In genomic region chrX:39855748-39856129, GRCh38 we compare ENCODE assay signal across 8 cellular contexts.
DNase-seq lines count a peak whose midpoint lies in the region; ATAC-seq and TF ChIP-seq lines count a peak whose summit lies in the region.

No MANE protein-coding gene starts in this region.

- no peak overlapping the region for H2AFZ ChIP-seq in hepatocyte

- no peaks in the 10 kb centered on the region for H4K20me1 ChIP-seq in hepatocyte (ENCODE audit: insufficient read depth, poor library complexity, severe bottlenecking)

- no peaks in the 10 kb centered on the region for H3K4me1 ChIP-seq in hepatocyte (ENCODE audit: insufficient read depth)

- H3K36me3 ChIP-seq in hepatocyte (replicated peaks; ENCODE audit: insufficient read depth, low read depth), result no peaks in the 10 kb centered on the region

- TF ChIP-seq CTCF in hepatocyte (IDR thresholded peaks at IDR 0.05; ENCODE audit: poor library complexity), result no peak

- ATAC-seq in GM18909 (IDR thresholded peaks at IDR 0.05; ENCODE audit: poor library complexity, unreplicated experiment), result peak; percentile 63
- ATAC-seq in HG03280 (IDR thresholded peaks at IDR 0.05; ENCODE audit: unreplicated experiment), result peak; percentile 52

- no peak overlapping the region for H3K27ac ChIP-seq in hepatocyte

- WGBS in hepatocyte (ENCODE audit: low lambda C conversion rate, missing lambda C conversion rate), result 68% methylated on average over 10 of the region's 10 CpGs

- no peaks in the 10 kb centered on the region for H3K9me2 ChIP-seq in hepatocyte (replicated peaks; ENCODE audit: insufficient read depth)

- peak; percentile 73 for DNase-seq in A172 (ENCODE audit: low spot score)
- peak; percentile 24 for DNase-seq in NCI-H774 (lab: John Stamatoyannopoulos, UW)
- DNase-seq in activated CD8-positive, alpha-beta memory T cell treated with anti-CD3 and anti-CD28 coated beads, Interleukin-2, amount 50 U/mL, for 4 hours, result peak; percentile 80
- peak; percentile 63 for DNase-seq in hepatocyte (ENCODE audit: low spot score)
- DNase-seq in stimulated activated CD8-positive, alpha-beta memory T cell treated with anti-CD3 and anti-CD28 coated beads, Interleukin-2, amount 100 ng/mL, for 48 hours (ENCODE audit: low read depth in 2 of 2), result peak; percentile 54 to 62
- no peak for DNase-seq in pons (ENCODE audit: low spot score)

- H3K4me3 ChIP-seq in hepatocyte, result no peak overlapping the region

- no peaks in the 10 kb centered on the region for H3K9me3 ChIP-seq in hepatocyte (ENCODE audit: low read depth)

- no peaks in the 10 kb centered on the region for H3K27me3 ChIP-seq in hepatocyte

- no peak overlapping the region for H3K4me2 ChIP-seq in hepatocyte

- H3K79me2 ChIP-seq in hepatocyte, result no peaks in the 10 kb centered on the region
